Comparison of ENCODE assay signal across 21 cellular contexts in the genomic region with DNA sequence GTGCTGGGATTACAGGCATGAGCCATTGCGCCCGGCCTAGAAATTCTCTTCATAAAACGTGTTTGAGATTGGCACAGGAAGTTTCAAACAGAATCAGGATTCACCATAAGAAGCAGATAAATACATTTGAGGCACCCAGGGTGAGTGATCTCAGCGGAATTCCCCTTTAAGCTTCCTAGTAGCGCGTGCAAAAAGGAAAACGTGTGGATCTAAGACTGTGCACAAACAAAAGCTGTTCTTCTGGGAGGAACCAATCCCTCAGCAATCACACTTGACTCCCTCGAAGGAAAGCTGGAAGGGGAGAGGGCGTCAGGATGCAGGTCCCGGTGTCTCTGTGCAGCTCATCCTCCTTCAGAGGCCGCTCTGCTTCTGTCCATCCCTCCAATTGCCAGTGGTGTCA. TPM values are rescaled to one million over a fixed set of nuclear protein-coding genes. Genes with fewer than 3 reads are reported as not detected.
A peak's percentile ranks its signal among the peaks of the same experiment; 100 is the strongest.
DNase-seq lines count a peak whose midpoint lies in the region; ATAC-seq and TF ChIP-seq lines count a peak whose summit lies in the region.
"Had no signal": no experiment of that assay in that cellular context is flagged by ENCODE, and none has a peak within 500 bp of the region (broad histone marks: within the 10 kb centered on the region; RNA-seq: fewer than 3 reads in every experiment).

No MANE protein-coding gene starts in this region.

- H3K36me3 Mint-ChIP-seq in endothelial cell (ENCODE audit: low read depth, unreplicated experiment), result peaks cover 5% of the 10 kb centered on the region
- H3K36me3 Mint-ChIP-seq: activated naive CD8-positive, alpha-beta T cell treated with anti-CD3 and anti-CD28 coated beads for 36 hours; CD4-positive, CD25-positive, alpha-beta regulatory T cell had no signal

- H3K4me3 Mint-ChIP-seq in endothelial cell (ENCODE audit: unreplicated experiment), result no peak overlapping the region
- H3K4me3 Mint-ChIP-seq: activated CD4-positive, alpha-beta memory T cell treated with anti-CD3 and anti-CD28 coated beads, Interleukin-2, amount 10 ng/mL, durations not matched to agents 7 days and 5 days; dendritic cell treated with granulocyte-macrophage colony-stimulating factor and Interleukin-4, amounts not matched to agents 40 ng/mL and 50 ng/mL, for 4 days; T-helper 1 cell treated with Interleukin-12 subunit alpha and Interleukin-12 subunit beta and Interleukin-4 antibody, amounts not matched to agents 30 μg/mL and 1 μg/mL, for 36 hours had no signal

- TF ChIP-seq CTCF in heart right ventricle (IDR thresholded peaks at IDR 0.05) (no peak), endothelial cell (IDR thresholded peaks at IDR 0.05; ENCODE audit: unreplicated experiment) (no peak)

- no peaks in the 10 kb centered on the region for H3K9me3 Mint-ChIP-seq in endothelial cell (ENCODE audit: unreplicated experiment)
- H3K9me3 Mint-ChIP-seq: activated CD4-positive, alpha-beta memory T cell treated with anti-CD3 and anti-CD28 coated beads, Interleukin-2, amount 10 ng/mL, durations not matched to agents 7 days and 5 days; activated naive CD8-positive, alpha-beta T cell treated with anti-CD3 and anti-CD28 coated beads for 36 hours; CD4-positive, CD25-positive, alpha-beta regulatory T cell; dendritic cell treated with granulocyte-macrophage colony-stimulating factor and Interleukin-4, amounts not matched to agents 40 ng/mL and 50 ng/mL, for 4 days; T-helper 1 cell treated with Interleukin-12 subunit alpha and Interleukin-12 subunit beta and Interleukin-4 antibody, amounts not matched to agents 30 μg/mL and 1 μg/mL, for 36 hours had no signal

- ATAC-seq in heart right ventricle (no peak), left cardiac atrium (no peak), HG03520 (IDR thresholded peaks at IDR 0.05; ENCODE audit: unreplicated experiment) (no peak), HG02759 (IDR thresholded peaks at IDR 0.05; ENCODE audit: unreplicated experiment) (no peak)
- ATAC-seq: gastroesophageal sphincter had no signal

- H3K27me3 ChIP-seq in heart right ventricle (no peaks in the 10 kb centered on the region), mucosa of stomach (ENCODE audit: control insufficient read depth, insufficient read depth, low read length) (no peaks in the 10 kb centered on the region)
- H3K27me3 ChIP-seq: ovary had no signal

- H3K4me1 ChIP-seq in heart right ventricle (peaks cover 2 to 69% (median 41%) of the 10 kb centered on the region in 9 donors), mucosa of stomach (ENCODE audit: control insufficient read depth, insufficient read depth, low read length) (peaks cover 36% of the 10 kb centered on the region)
- H3K4me1 ChIP-seq: gastroesophageal sphincter, SJSA1 had no signal

- H3K9me3 ChIP-seq in heart right ventricle, result no peaks in the 10 kb centered on the region
- H3K9me3 ChIP-seq in mucosa of stomach (ENCODE audit: control insufficient read depth, low read length), result no peaks in the 10 kb centered on the region
- H3K9me3 ChIP-seq: gastroesophageal sphincter, ovary, SJSA1 had no signal

- H3K36me3 ChIP-seq in heart right ventricle, result peaks cover 0 to 5% (median 0%) of the 10 kb centered on the region in 9 donors
- no peaks in the 10 kb centered on the region for H3K36me3 ChIP-seq in mucosa of stomach (ENCODE audit: control insufficient read depth, insufficient read depth, low read length)
- H3K36me3 ChIP-seq: gastroesophageal sphincter, ovary, SJSA1, WERI-Rb-1 had no signal

- no peak for DNase-seq in heart right ventricle
- no peak for DNase-seq in left cardiac atrium
- DNase-seq in DMS153 (lab: John Stamatoyannopoulos, UW), result no peak
- DNase-seq in endothelial cell (ENCODE audit: low spot score), result no peak
- DNase-seq: activated CD4-positive, alpha-beta memory T cell treated with anti-CD3 and anti-CD28 coated beads, Interleukin-2, amount 10 ng/mL, durations not matched to agents 7 days and 5 days; activated naive CD8-positive, alpha-beta T cell treated with anti-CD3 and anti-CD28 coated beads for 36 hours; CD4-positive, CD25-positive, alpha-beta regulatory T cell; IMR-90; ovary; stimulated activated CD4-positive, alpha-beta T cell treated with anti-CD3 and anti-CD28 coated beads, Interleukin-2, amount 100 ng/mL, for 24 hours; WERI-Rb-1 had no signal

- WGBS in heart right ventricle, 2 donors, result 61 to 83% methylated on average over 10 to 11 of the region's 11 CpGs

- H3K4me3 ChIP-seq in heart right ventricle (peak overlapping the region in 7 of 10 donors; percentile 3 to 68 (median 13)), mucosa of stomach (ENCODE audit: low read length) (peak overlapping the region; percentile 58)
- H3K4me3 ChIP-seq: gastroesophageal sphincter, ovary, SJSA1 had no signal

- peak overlapping the region; percentile 77 for H3K9ac ChIP-seq in mucosa of stomach (ENCODE audit: low read length)

- H3K27ac Mint-ChIP-seq in endothelial cell (ENCODE audit: unreplicated experiment), result no peak overlapping the region
- H3K27ac Mint-ChIP-seq: activated CD4-positive, alpha-beta memory T cell treated with anti-CD3 and anti-CD28 coated beads, Interleukin-2, amount 10 ng/mL, durations not matched to agents 7 days and 5 days; activated naive CD8-positive, alpha-beta T cell treated with anti-CD3 and anti-CD28 coated beads for 36 hours; CD4-positive, CD25-positive, alpha-beta regulatory T cell; dendritic cell treated with granulocyte-macrophage colony-stimulating factor and Interleukin-4, amounts not matched to agents 40 ng/mL and 50 ng/mL, for 4 days; T-helper 1 cell treated with Interleukin-12 subunit alpha and Interleukin-12 subunit beta and Interleukin-4 antibody, amounts not matched to agents 30 μg/mL and 1 μg/mL, for 36 hours had no signal

- peaks cover 7% of the 10 kb centered on the region for H3K27me3 Mint-ChIP-seq in endothelial cell (ENCODE audit: unreplicated experiment)
- H3K27me3 Mint-ChIP-seq: activated CD4-positive, alpha-beta memory T cell treated with anti-CD3 and anti-CD28 coated beads, Interleukin-2, amount 10 ng/mL, durations not matched to agents 7 days and 5 days; activated naive CD8-positive, alpha-beta T cell treated with anti-CD3 and anti-CD28 coated beads for 36 hours; CD4-positive, CD25-positive, alpha-beta regulatory T cell had no signal

- intact Hi-C loops in heart right ventricle (cut with DNase I), result loop anchor here in 1 of 10 donors (5.0 kb wide), 1 partner anchor 42 kb away; no protein-coding TSS in a partner anchor
- intact Hi-C loops in left cardiac atrium (cut with DNase I), result no loop called here

- H3K27ac ChIP-seq in heart right ventricle, result peak overlapping the region in 6 of 10 donors; percentile 35 to 56 (median 48)
- H3K27ac ChIP-seq in cingulate gyrus (ENCODE audit: low read depth, low read length), result peak overlapping the region; percentile 41
- H3K27ac ChIP-seq: epithelial cell of prostate, ovary, SJSA1, WERI-Rb-1 had no signal

- H3K4me1 Mint-ChIP-seq in endothelial cell (ENCODE audit: unreplicated experiment), result peaks cover 6% of the 10 kb centered on the region
- H3K4me1 Mint-ChIP-seq: activated CD4-positive, alpha-beta memory T cell treated with anti-CD3 and anti-CD28 coated beads, Interleukin-2, amount 10 ng/mL, durations not matched to agents 7 days and 5 days had no signal

RNA-seq across cellular contexts. Expression of gene MCF2L, which starts 15.5 kb away (rescaled TPM):
- total RNA-seq in heart right ventricle (10 to 100 TPM; 29.6 to 99.8 (median 45.3) TPM), left cardiac atrium (10 to 100 TPM; 39.1 to 41.6 TPM), endothelial cell (ENCODE audit: unreplicated experiment) (16.5 TPM)
- 10 to 100 TPM; 38.6 to 94.1 TPM for polyA plus RNA-seq in heart right ventricle
- total RNA-seq: M059J had no signal
- polyA plus RNA-seq: IMR-90 had no signal
